8 cellular contexts compared by ENCODE assay signal in the genomic region with DNA sequence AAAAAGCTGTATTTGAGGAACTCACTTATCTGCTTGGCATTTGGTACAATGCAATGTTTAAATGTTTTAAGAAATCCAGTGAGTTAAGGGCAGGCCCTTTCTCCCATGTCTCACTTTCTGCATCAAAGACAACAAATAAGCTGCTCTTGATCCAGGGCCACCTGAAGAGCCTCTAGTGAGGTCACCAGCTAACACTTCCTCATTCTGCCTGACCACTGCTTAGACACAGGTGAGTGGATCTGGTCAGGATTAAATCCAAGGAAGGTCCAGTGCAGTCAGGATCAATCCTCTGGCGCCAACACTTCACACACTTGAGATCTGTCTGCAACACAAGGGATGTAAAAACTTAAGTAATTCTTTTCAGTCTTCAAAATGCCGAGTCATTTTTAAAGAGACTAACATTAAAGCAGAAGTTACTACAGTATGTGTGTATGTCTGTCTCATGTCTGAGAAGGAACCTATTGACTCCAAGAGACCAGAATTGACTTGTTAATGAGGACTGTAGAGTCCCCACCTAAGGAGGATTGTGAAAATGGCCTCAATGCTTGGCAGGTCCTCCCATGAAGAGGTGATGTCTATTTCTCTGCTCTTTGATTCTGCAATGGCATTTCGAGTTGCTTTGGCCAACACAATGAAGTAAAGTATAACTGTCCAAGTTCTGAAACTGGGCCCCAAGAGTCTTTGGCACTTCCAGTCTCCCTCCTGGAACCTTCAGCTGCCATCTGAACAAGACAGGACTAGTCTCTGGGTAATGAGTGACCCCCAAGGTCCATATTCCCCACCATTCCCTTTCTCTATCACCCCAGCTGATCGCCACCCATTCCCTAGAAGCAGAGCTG. TPM values are rescaled to one million over a fixed set of nuclear protein-coding genes. Genes with fewer than 3 reads are reported as not detected.
DNase-seq lines count a peak whose midpoint lies in the region; ATAC-seq and TF ChIP-seq lines count a peak whose summit lies in the region.

No MANE protein-coding gene starts in this region.

- no peak overlapping the region for H2AFZ ChIP-seq in MM.1S (ENCODE audit: low read length)

- peak; percentile 53 for ATAC-seq in GM19452 (IDR thresholded peaks at IDR 0.05; ENCODE audit: unreplicated experiment)
- peak; percentile 53 for ATAC-seq in left lung
- ATAC-seq in psoas muscle: no peak
- no peak for ATAC-seq in GM21360 (IDR thresholded peaks at IDR 0.05; ENCODE audit: unreplicated experiment)

- H3K79me2 ChIP-seq in MM.1S (ENCODE audit: low read length): peaks cover 97% of the 10 kb centered on the region

- H3K27ac ChIP-seq in C4-2B: peak overlapping the region; percentile 11; the same call in 1 of the 2 replicates
- H3K27ac ChIP-seq in left lung: peak overlapping the region in 1 of 2 donors; percentile 31
- no peak overlapping the region for H3K27ac ChIP-seq in MM.1S (ENCODE audit: low read length)
- H3K27ac ChIP-seq in psoas muscle: no peak overlapping the region

- H3K27me3 ChIP-seq in left lung: no peaks in the 10 kb centered on the region
- H3K27me3 ChIP-seq in MM.1S (replicated peaks; ENCODE audit: insufficient read depth, low read length): no peaks in the 10 kb centered on the region
- H3K27me3 ChIP-seq in psoas muscle (ENCODE audit: insufficient read depth in 3 of 3, low read length in 2 of 3): no peaks in the 10 kb centered on the region

- no peak overlapping the region for H3K4me2 ChIP-seq in MM.1S (ENCODE audit: low read depth, low read length)

- H3K4me1 ChIP-seq in left lung (peaks cover 12 to 48% of the 10 kb centered on the region in 2 donors), MM.1S (ENCODE audit: low read length) (no peaks in the 10 kb centered on the region), psoas muscle (peaks cover 12% of the 10 kb centered on the region)

- intact Hi-C loops in left lung (cut with DNase I): no loop called here
- intact Hi-C loops in psoas muscle (cut with DNase I): loop anchor here in 1 of 2 donors (5.0 kb wide), 1 partner anchor 38 kb away; no protein-coding TSS in a partner anchor

- 0 out of 2 replicates have a peak, but pooled peaks cover 7% of the 10 kb centered on the region for H4K20me1 ChIP-seq in MM.1S (ENCODE audit: insufficient read depth, low read length)

- H3K36me3 ChIP-seq in left lung: no peaks in the 10 kb centered on the region
- 0 out of 2 replicates have a peak, but pooled peaks cover 8% of the 10 kb centered on the region for H3K36me3 ChIP-seq in MM.1S (replicated peaks; ENCODE audit: insufficient read depth, low read length)
- H3K36me3 ChIP-seq in psoas muscle (ENCODE audit: insufficient read depth in 1 of 2, low read depth in 1 of 2): no peaks in the 10 kb centered on the region

- H3K9me3 ChIP-seq in left lung: no peaks in the 10 kb centered on the region
- no peaks in the 10 kb centered on the region for H3K9me3 ChIP-seq in MM.1S (replicated peaks; ENCODE audit: insufficient read depth, low read length)
- H3K9me3 ChIP-seq in psoas muscle: no peaks in the 10 kb centered on the region

- no peaks in the 10 kb centered on the region for H3F3A ChIP-seq in MM.1S (ENCODE audit: insufficient read depth, low read length)

- WGBS in psoas muscle, 3 donors: 80 to 90% (median 83%) methylated on average over 4 of the region's 4 CpGs

- H3K9ac ChIP-seq in MM.1S (ENCODE audit: low read length): no peak overlapping the region

- H3K9me2 ChIP-seq in MM.1S (replicated peaks; ENCODE audit: insufficient read depth, low read length): no peaks in the 10 kb centered on the region

- peak; percentile 58 for DNase-seq in MV-4-11 (lab: John Stamatoyannopoulos, UW)
- no peak for DNase-seq in left lung
- DNase-seq in MM.1S: no peak
- DNase-seq in NCI-H446 (lab: John Stamatoyannopoulos, UW): no peak
- DNase-seq in psoas muscle: no peak

- no peak for TF ChIP-seq CTCF in C4-2B (conservative IDR thresholded peaks at IDR 0.05)
- TF ChIP-seq CTCF in left lung (IDR thresholded peaks at IDR 0.05): no peak
- no peak for TF ChIP-seq CTCF in MM.1S (IDR thresholded peaks at IDR 0.05; ENCODE audit: low read length)
- no peak for TF ChIP-seq CTCF in psoas muscle (IDR thresholded peaks at IDR 0.05)

- H3K4me3 ChIP-seq in left lung (no peak overlapping the region), MM.1S (ENCODE audit: low read length) (no peak overlapping the region), psoas muscle (no peak overlapping the region)

RNA-seq across cellular contexts. Expression of a gene that starts 43.1 kb away (rescaled TPM):
- total RNA-seq in left lung: 10 to 100 TPM; 57.9 to 60.8 TPM
- total RNA-seq in psoas muscle: 10 to 100 TPM in 2 of 4 donors, 1 to 10 TPM in 2; 6.7 to 14.7 (median 10.9) TPM
- 1 to 10 TPM; 2.2 to 3.6 (median 3.3) TPM for polyA plus RNA-seq in psoas muscle

Comparison
In these comparisons a context has a peak if more than half of its experiments do, and no peak if none do; other contexts are left out.
1. ATAC-seq: peak in GM19452 (single experiment) and left lung (single experiment); none in psoas muscle (0 of 4) and GM21360 (single experiment).